Comparison of ENCODE assay signal across 1 cellular context in the genomic region with DNA sequence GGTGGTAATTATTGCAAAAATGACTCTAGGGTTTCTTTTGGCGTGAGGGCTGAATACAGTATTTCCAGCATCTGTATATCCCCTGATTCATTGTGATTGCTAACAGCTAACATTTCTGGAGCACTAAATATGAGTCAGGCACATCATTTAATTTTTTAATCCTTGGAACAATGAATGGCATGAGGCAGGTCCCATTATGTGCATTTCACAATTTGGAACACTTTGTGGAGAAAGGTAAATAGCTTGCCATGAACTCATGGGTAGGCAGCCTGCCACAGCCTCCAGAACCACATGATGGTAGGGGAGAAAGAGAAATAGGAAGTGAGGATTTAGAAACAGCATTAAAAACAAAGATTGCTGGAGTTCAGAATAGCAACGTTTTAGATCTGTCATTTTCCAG.
TF ChIP-seq lines count a peak whose summit lies in the region.

No MANE protein-coding gene starts in this region.

TF ChIP-seq in HEK293, 187 proteins besides CTCF, POLR2A, EP300 and RAD21 (continued from another document):
- TF ChIP-seq, protein P1, sequence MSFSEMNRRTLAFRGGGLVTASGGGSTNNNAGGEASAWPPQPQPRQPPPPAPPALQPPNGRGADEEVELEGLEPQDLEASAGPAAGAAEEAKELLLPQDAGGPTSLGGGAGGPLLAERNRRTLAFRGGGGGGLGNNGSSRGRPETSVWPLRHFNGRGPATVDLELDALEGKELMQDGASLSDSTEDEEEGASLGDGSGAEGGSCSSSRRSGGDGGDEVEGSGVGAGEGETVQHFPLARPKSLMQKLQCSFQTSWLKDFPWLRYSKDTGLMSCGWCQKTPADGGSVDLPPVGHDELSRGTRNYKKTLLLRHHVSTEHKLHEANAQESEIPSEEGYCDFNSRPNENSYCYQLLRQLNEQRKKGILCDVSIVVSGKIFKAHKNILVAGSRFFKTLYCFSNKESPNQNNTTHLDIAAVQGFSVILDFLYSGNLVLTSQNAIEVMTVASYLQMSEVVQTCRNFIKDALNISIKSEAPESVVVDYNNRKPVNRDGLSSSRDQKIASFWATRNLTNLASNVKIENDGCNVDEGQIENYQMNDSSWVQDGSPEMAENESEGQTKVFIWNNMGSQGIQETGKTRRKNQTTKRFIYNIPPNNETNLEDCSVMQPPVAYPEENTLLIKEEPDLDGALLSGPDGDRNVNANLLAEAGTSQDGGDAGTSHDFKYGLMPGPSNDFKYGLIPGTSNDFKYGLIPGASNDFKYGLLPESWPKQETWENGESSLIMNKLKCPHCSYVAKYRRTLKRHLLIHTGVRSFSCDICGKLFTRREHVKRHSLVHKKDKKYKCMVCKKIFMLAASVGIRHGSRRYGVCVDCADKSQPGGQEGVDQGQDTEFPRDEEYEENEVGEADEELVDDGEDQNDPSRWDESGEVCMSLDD (tag by site-specific recombination; IDR thresholded peaks at IDR 0.05): no peak
- TF ChIP-seq, protein P2, sequence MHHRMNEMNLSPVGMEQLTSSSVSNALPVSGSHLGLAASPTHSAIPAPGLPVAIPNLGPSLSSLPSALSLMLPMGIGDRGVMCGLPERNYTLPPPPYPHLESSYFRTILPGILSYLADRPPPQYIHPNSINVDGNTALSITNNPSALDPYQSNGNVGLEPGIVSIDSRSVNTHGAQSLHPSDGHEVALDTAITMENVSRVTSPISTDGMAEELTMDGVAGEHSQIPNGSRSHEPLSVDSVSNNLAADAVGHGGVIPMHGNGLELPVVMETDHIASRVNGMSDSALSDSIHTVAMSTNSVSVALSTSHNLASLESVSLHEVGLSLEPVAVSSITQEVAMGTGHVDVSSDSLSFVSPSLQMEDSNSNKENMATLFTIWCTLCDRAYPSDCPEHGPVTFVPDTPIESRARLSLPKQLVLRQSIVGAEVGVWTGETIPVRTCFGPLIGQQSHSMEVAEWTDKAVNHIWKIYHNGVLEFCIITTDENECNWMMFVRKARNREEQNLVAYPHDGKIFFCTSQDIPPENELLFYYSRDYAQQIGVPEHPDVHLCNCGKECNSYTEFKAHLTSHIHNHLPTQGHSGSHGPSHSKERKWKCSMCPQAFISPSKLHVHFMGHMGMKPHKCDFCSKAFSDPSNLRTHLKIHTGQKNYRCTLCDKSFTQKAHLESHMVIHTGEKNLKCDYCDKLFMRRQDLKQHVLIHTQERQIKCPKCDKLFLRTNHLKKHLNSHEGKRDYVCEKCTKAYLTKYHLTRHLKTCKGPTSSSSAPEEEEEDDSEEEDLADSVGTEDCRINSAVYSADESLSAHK (tag by site-specific recombination; IDR thresholded peaks at IDR 0.05): no peak
- peak; percentile 78 for TF ChIP-seq SP7 (tag by site-specific recombination; IDR thresholded peaks at IDR 0.05)
- TF ChIP-seq, protein P3, sequence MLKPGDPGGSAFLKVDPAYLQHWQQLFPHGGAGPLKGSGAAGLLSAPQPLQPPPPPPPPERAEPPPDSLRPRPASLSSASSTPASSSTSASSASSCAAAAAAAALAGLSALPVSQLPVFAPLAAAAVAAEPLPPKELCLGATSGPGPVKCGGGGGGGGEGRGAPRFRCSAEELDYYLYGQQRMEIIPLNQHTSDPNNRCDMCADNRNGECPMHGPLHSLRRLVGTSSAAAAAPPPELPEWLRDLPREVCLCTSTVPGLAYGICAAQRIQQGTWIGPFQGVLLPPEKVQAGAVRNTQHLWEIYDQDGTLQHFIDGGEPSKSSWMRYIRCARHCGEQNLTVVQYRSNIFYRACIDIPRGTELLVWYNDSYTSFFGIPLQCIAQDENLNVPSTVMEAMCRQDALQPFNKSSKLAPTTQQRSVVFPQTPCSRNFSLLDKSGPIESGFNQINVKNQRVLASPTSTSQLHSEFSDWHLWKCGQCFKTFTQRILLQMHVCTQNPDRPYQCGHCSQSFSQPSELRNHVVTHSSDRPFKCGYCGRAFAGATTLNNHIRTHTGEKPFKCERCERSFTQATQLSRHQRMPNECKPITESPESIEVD (tag by site-specific recombination; IDR thresholded peaks at IDR 0.05): 0 out of 2 replicates have a peak, but pooled peaks have one; percentile 17
